1 cellular context compared by ENCODE assay signal in the genomic region with DNA sequence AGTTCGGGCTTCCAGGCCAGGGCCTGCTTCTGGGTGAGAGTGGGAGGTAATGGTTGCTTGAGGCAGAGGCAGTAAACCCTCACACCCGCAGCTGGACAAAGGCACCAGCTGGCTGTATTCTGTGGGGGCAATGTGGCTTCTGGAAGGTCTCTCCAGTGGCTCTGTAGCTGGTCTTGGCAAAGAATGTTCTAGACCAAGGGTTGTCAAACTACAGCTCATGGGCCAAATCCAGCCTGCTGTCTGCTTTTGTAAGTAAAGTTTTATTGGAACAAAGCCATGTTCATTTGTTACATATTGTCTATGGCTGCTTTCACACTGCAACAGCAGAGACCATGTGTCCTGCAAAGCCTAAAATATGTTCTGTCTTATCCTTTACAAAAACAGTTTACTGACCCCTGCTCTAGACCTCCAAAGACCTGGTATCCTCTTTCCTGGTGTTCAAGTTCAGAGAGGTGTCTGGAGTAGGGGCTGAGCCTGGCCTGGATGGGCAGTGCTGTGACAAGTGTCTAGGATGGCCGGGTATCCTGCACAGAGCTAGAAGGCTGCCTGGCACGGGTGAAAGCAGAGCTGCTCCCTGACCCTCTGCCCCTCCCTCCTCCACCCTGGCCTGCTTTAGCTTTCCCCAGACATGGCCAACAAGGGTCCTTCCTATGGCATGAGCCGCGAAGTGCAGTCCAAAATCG.
TF ChIP-seq lines count a peak whose summit lies in the region.

No MANE protein-coding gene starts in this region.

TF ChIP-seq in HepG2, 621 proteins besides CTCF, POLR2A, EP300 and RAD21:
- TF ChIP-seq, protein P1, sequence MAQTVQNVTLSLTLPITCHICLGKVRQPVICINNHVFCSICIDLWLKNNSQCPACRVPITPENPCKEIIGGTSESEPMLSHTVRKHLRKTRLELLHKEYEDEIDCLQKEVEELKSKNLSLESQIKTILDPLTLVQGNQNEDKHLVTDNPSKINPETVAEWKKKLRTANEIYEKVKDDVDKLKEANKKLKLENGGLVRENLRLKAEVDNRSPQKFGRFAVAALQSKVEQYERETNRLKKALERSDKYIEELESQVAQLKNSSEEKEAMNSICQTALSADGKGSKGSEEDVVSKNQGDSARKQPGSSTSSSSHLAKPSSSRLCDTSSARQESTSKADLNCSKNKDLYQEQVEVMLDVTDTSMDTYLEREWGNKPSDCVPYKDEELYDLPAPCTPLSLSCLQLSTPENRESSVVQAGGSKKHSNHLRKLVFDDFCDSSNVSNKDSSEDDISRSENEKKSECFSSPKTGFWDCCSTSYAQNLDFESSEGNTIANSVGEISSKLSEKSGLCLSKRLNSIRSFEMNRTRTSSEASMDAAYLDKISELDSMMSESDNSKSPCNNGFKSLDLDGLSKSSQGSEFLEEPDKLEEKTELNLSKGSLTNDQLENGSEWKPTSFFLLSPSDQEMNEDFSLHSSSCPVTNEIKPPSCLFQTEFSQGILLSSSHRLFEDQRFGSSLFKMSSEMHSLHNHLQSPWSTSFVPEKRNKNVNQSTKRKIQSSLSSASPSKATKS (CRISPR knock-in tag; IDR thresholded peaks at IDR 0.05) = no peak
- TF ChIP-seq, protein P2, sequence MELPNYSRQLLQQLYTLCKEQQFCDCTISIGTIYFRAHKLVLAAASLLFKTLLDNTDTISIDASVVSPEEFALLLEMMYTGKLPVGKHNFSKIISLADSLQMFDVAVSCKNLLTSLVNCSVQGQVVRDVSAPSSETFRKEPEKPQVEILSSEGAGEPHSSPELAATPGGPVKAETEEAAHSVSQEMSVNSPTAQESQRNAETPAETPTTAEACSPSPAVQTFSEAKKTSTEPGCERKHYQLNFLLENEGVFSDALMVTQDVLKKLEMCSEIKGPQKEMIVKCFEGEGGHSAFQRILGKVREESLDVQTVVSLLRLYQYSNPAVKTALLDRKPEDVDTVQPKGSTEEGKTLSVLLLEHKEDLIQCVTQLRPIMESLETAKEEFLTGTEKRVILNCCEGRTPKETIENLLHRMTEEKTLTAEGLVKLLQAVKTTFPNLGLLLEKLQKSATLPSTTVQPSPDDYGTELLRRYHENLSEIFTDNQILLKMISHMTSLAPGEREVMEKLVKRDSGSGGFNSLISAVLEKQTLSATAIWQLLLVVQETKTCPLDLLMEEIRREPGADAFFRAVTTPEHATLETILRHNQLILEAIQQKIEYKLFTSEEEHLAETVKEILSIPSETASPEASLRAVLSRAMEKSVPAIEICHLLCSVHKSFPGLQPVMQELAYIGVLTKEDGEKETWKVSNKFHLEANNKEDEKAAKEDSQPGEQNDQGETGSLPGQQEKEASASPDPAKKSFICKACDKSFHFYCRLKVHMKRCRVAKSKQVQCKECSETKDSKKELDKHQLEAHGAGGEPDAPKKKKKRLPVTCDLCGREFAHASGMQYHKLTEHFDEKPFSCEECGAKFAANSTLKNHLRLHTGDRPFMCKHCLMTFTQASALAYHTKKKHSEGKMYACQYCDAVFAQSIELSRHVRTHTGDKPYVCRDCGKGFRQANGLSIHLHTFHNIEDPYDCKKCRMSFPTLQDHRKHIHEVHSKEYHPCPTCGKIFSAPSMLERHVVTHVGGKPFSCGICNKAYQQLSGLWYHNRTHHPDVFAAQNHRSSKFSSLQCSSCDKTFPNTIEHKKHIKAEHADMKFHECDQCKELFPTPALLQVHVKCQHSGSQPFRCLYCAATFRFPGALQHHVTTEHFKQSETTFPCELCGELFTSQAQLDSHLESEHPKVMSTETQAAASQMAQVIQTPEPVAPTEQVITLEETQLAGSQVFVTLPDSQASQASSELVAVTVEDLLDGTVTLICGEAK (IDR thresholded peaks at IDR 0.05) = no peak
- TF ChIP-seq, protein P2 (CRISPR knock-in tag; IDR thresholded peaks at IDR 0.05) = peak; percentile 64
- TF ChIP-seq SNAPC5 (CRISPR knock-in tag; IDR thresholded peaks at IDR 0.05; ENCODE audit: borderline replicate concordance) = no peak
